In genomic region chr12:16345105-16345504, GRCh38 we compare ENCODE assay signal across 27 cellular contexts.
"Had no signal": no experiment of that assay in that cellular context is flagged by ENCODE, and none has a peak within 500 bp of the region (broad histone marks: within the 10 kb centered on the region; RNA-seq: fewer than 3 reads in every experiment).

No MANE protein-coding gene starts in this region.

- H3K79me2 ChIP-seq: parathyroid adenoma had no signal

- H3K9me3 ChIP-seq: heart right ventricle, lower lobe of right lung, neutrophil, right atrium auricular region, suprapubic skin, thoracic aorta, tibial artery, upper lobe of left lung, vagina had no signal

- H3K9ac ChIP-seq: parathyroid adenoma had no signal

- H3K36me3 ChIP-seq: heart right ventricle, lower lobe of right lung, neutrophil, right atrium auricular region, suprapubic skin, thoracic aorta, tibial artery, upper lobe of left lung, vagina had no signal

- H3K27ac ChIP-seq: heart right ventricle, lower lobe of right lung, neutrophil, parathyroid adenoma, right atrium auricular region, skin epidermis, suprapubic skin, thoracic aorta, tibial artery, upper lobe of left lung, vagina had no signal

- H3K27me3 ChIP-seq: hepatocyte, neutrophil, right atrium auricular region, suprapubic skin, upper lobe of left lung, vagina had no signal

- H3K4me1 ChIP-seq: parathyroid adenoma, right atrium auricular region had no signal

- ATAC-seq: heart right ventricle; left lobe of liver; left ventricle myocardium superior; lower lobe of right lung; natural killer cell; sciatic nerve; stimulated activated effector memory CD8-positive, alpha-beta T cell treated with anti-CD3 and anti-CD28 coated beads, Interleukin-12 subunit alpha, Interleukin-12 subunit beta, amount 100 ng/mL, for 72 hours had no signal

- H2AFZ ChIP-seq: hepatocyte, parathyroid adenoma had no signal

- H3K4me3 ChIP-seq: heart right ventricle, hepatocyte, lower lobe of right lung, right atrium auricular region, skin epidermis, suprapubic skin, thoracic aorta, tibial artery, upper lobe of left lung, vagina had no signal

- H3K4me2 ChIP-seq: hepatocyte had no signal

- DNase-seq: heart right ventricle; islet precursor cell; left ventricle myocardium superior; lower lobe of right lung; mammary epithelial cell; mesenchymal stem cell; naive B cell; natural killer cell; nephron progenitor cell; occipital lobe; stimulated activated CD4-positive, alpha-beta T cell treated with anti-CD3 and anti-CD28 coated beads, Interleukin-12 subunit alpha, Interleukin-12 subunit beta, amount 100 ng/mL, for 4 hours; stimulated activated CD4-positive, alpha-beta T cell treated with anti-CD3 and anti-CD28 coated beads, Interleukin-15, amount 100 ng/mL, for 24 hours; stimulated activated CD4-positive, alpha-beta T cell treated with anti-CD3 and anti-CD28 coated beads, Interleukin-4, amount 100 ng/mL, for 24 hours; stimulated activated naive CD4-positive, alpha-beta T cell; tibial artery; upper lobe of left lung had no signal
